ENCODE assay signal across 1 cellular context in genomic region chr10:117005454-117006055, GRCh38.
TF ChIP-seq lines count a peak whose summit lies in the region.

No MANE protein-coding gene starts in this region.

TF ChIP-seq in K562, 482 proteins besides CTCF, POLR2A, EP300 and RAD21 (continued from another document and continues in another):
- TF ChIP-seq SMARCC2 (IDR thresholded peaks at IDR 0.05; ENCODE audit: low read depth) (no peak), ZNF431 (CRISPR knock-in tag; IDR thresholded peaks at IDR 0.05) (peak; percentile 71; the same call in 1 of the 2 replicates), ETV5 (CRISPR knock-in tag; IDR thresholded peaks at IDR 0.05; ENCODE audit: low read depth) (no peak), NCOA1 (IDR thresholded peaks at IDR 0.05; ENCODE audit: low read depth) (no peak), MYC (IDR thresholded peaks at IDR 0.05; ENCODE audit: low read depth, low read length) (no peak), MYC (CRISPR knock-in tag; IDR thresholded peaks at IDR 0.05; ENCODE audit: borderline replicate concordance, low read depth) (no peak), EWSR1 (IDR thresholded peaks at IDR 0.05; ENCODE audit: borderline replicate concordance, low read depth, partially characterized antibody) (no peak), BDP1 (IDR thresholded peaks at IDR 0.05; ENCODE audit: insufficient read depth, insufficient read length) (no peak), SNAPC5 (CRISPR knock-in tag; IDR thresholded peaks at IDR 0.05) (no peak), TFAM (CRISPR knock-in tag; conservative IDR thresholded peaks at IDR 0.05) (no peak), CHCHD3 (CRISPR knock-in tag; IDR thresholded peaks at IDR 0.05) (no peak), L3MBTL2 (IDR thresholded peaks at IDR 0.05) (peak; percentile 17; the same call in 1 of the 2 replicates), HMG20B (CRISPR knock-in tag; IDR thresholded peaks at IDR 0.05) (no peak), TCF15 (CRISPR knock-in tag; IDR thresholded peaks at IDR 0.05) (no peak), ZNF318 (IDR thresholded peaks at IDR 0.05; ENCODE audit: borderline replicate concordance in 1 of 2, low read depth in 1 of 2) (no peak), ZBTB33 (CRISPR knock-in tag; IDR thresholded peaks at IDR 0.05) (0 out of 2 replicates have a peak, but pooled peaks have one; percentile 12), NFIC (IDR thresholded peaks at IDR 0.05) (no peak), MCM5 (IDR thresholded peaks at IDR 0.05; ENCODE audit: low read depth) (no peak), FOXP4 (CRISPR knock-in tag; IDR thresholded peaks at IDR 0.05; ENCODE audit: borderline replicate concordance) (peak; percentile 86; the same call in 1 of the 2 replicates), TAF15 (IDR thresholded peaks at IDR 0.05; ENCODE audit: low read depth, low read length) (no peak), ETV6 (IDR thresholded peaks at IDR 0.05; ENCODE audit: borderline replicate concordance in 1 of 2, low read depth in 2 of 2, low read length in 1 of 2) (no peak), ETV6 (CRISPR knock-in tag; IDR thresholded peaks at IDR 0.05; ENCODE audit: borderline replicate concordance) (peak; percentile 72; the same call in 1 of the 2 replicates), WHSC1 (IDR thresholded peaks at IDR 0.05; ENCODE audit: low read length) (no peak), PHF8 (IDR thresholded peaks at IDR 0.05; ENCODE audit: borderline replicate concordance, low read length) (peak; percentile 18; the same call in 1 of the 2 replicates), PHF20 (IDR thresholded peaks at IDR 0.05; ENCODE audit: partially characterized antibody) (peak; percentile 5), CREB5 (CRISPR knock-in tag; IDR thresholded peaks at IDR 0.05) (no peak), BACH1 (tag; IDR thresholded peaks at IDR 0.05) (no peak), TFE3 (CRISPR knock-in tag; IDR thresholded peaks at IDR 0.05) (no peak), LEF1 (IDR thresholded peaks at IDR 0.05) (no peak), CAMTA2 (CRISPR knock-in tag; conservative IDR thresholded peaks at IDR 0.05) (no peak), ZBTB40 (IDR thresholded peaks at IDR 0.05) (no peak), ZBTB40 (CRISPR knock-in tag; IDR thresholded peaks at IDR 0.05) (0 out of 2 replicates have a peak, but pooled peaks have one; percentile 32)
